In genomic region chr20:51563597-51564332, GRCh38 we compare ENCODE assay signal across 8 cellular contexts. TPM values are rescaled to one million over a fixed set of nuclear protein-coding genes. Genes with fewer than 3 reads are reported as not detected.
DNase-seq lines count a peak whose midpoint lies in the region; ATAC-seq and TF ChIP-seq lines count a peak whose summit lies in the region.

No MANE protein-coding gene starts in this region.

- H3K9me3 ChIP-seq in neuronal stem cell (replicated peaks in 1 of 2; ENCODE audit: control insufficient read depth in 2 of 2, insufficient read depth in 1 of 2, low read depth in 1 of 2, low read length in 2 of 2) (no peaks in the 10 kb centered on the region), spleen (peaks cover 0 to 8% (median 0%) of the 10 kb centered on the region in 8 donors)

- H3K79me1 ChIP-seq in neuronal stem cell (ENCODE audit: low read depth, low read length), result no peaks in the 10 kb centered on the region

- H3K4me2 ChIP-seq in neuronal stem cell (ENCODE audit: insufficient read depth, low read length, poor library complexity, severe bottlenecking), result peak overlapping the region; percentile 35

- H3K4me3 ChIP-seq in neuronal stem cell (ENCODE audit: low read length in 2 of 2) (no peak overlapping the region), spleen (peak overlapping the region in 1 of 8 donors; percentile 54)

- H3K27me3 ChIP-seq in foreskin keratinocyte (peaks cover 89% of the 10 kb centered on the region), neuronal stem cell (ENCODE audit: control insufficient read depth in 3 of 3, insufficient read depth in 3 of 3, low read depth in 1 of 3, low read length in 3 of 3) (peaks cover 0 to 53% (median 27%) of the 10 kb centered on the region in 3 experiments), spleen (replicated peaks in 1 of 7) (peaks cover 0 to 70% (median 36%) of the 10 kb centered on the region in 7 donors)

- no peaks in the 10 kb centered on the region for H3K36me3 ChIP-seq in neuronal stem cell (replicated peaks in 1 of 2; ENCODE audit: control insufficient read depth in 2 of 2, insufficient read depth in 2 of 2, low read length in 2 of 2)
- no peaks in the 10 kb centered on the region for H3K36me3 ChIP-seq in spleen

- peak; percentile 73 for ATAC-seq in foreskin keratinocyte
- ATAC-seq in GM19463 (IDR thresholded peaks at IDR 0.05; ENCODE audit: unreplicated experiment), result no peak

- TF ChIP-seq CTCF in VCaP (conservative IDR thresholded peaks at IDR 0.05) (no peak), foreskin keratinocyte (conservative IDR thresholded peaks at IDR 0.05) (no peak), spleen (IDR thresholded peaks at IDR 0.05 in 8 of 11, conservative IDR thresholded peaks at IDR 0.05 in 3 of 11) (no peak)

- DNase-seq in ACHN (peak; percentile 60), HEK293T (ENCODE audit: extremely low spot score) (peak; percentile 59), foreskin keratinocyte (peak in 1 of 2 donors; percentile 42), neuronal stem cell (ENCODE audit: low spot score) (no peak), spleen (no peak), NCI-H1105 (lab: John Stamatoyannopoulos, UW) (no peak)

- H3K14ac ChIP-seq in neuronal stem cell (ENCODE audit: low read length), result no peak overlapping the region

- H2BK12ac ChIP-seq in neuronal stem cell (ENCODE audit: low read length), result no peak overlapping the region

- in situ Hi-C loops in ACHN (cut with HindIII; ENCODE audit: low pct_ligation_motif_present, low pct_unique_long_range_greater_than_20kb, low sequenced_read_pairs), result no loop called here

- TF ChIP-seq POLR2A in spleen (IDR thresholded peaks at IDR 0.05), result no peak

- no CpG with 5 or more reads among the region's 15 CpGs for WGBS in neuronal stem cell (ENCODE audit: extremely low coverage in 2 of 2, insufficient read length in 2 of 2, insufficient replicate concordance in 1 of 2), 2 donors
- WGBS in spleen, 5 donors, result 38 to 54% (median 50%) methylated on average over 13 to 15 of the region's 15 CpGs

- peak overlapping the region; percentile 53 for H2AFZ ChIP-seq in neuronal stem cell (ENCODE audit: low read length)

- no peak overlapping the region for H2BK5ac ChIP-seq in neuronal stem cell (ENCODE audit: low read length)

- peaks cover 2% of the 10 kb centered on the region for H3K4me1 ChIP-seq in foreskin keratinocyte
- H3K4me1 ChIP-seq in neuronal stem cell (ENCODE audit: control insufficient read depth in 2 of 2, insufficient read depth in 1 of 2, low read depth in 1 of 2, low read length in 2 of 2), result peaks cover 7 to 23% of the 10 kb centered on the region in 2 donors
- peaks cover 13 to 42% (median 32%) of the 10 kb centered on the region in 6 donors for H3K4me1 ChIP-seq in spleen

- H3K27ac ChIP-seq in VCaP, result peak overlapping the region; percentile 53; the same call in 1 of the 2 replicates
- H3K27ac ChIP-seq in foreskin keratinocyte, result no peak overlapping the region
- H3K27ac ChIP-seq in neuronal stem cell (replicated peaks; ENCODE audit: low read length), result no peak overlapping the region
- peak overlapping the region in 4 of 8 donors; percentile 45 to 92 (median 70) for H3K27ac ChIP-seq in spleen

- no peak overlapping the region for H3K4ac ChIP-seq in neuronal stem cell (ENCODE audit: low read length)

- POLR2A ChIA-PET in HEK293T (lab: Yijun Ruan, JAX), result interaction anchor here (0.7 kb wide), 1 partner anchor 129 kb away, joined by 3 read pairs; no protein-coding TSS in a partner anchor

- H4K91ac ChIP-seq in neuronal stem cell (ENCODE audit: low read depth, low read length, poor library complexity), result no peak overlapping the region

- no peak overlapping the region for H2BK120ac ChIP-seq in neuronal stem cell (ENCODE audit: low read depth, low read length)

- intact Hi-C loops in spleen (cut with DNase I; ENCODE audit: low total_unique reads), result no loop called here

- no peak overlapping the region for H4K8ac ChIP-seq in neuronal stem cell (ENCODE audit: low read depth, low read length)

- no peak overlapping the region for H2BK15ac ChIP-seq in neuronal stem cell (ENCODE audit: low read length)

- no peak overlapping the region for H3K23ac ChIP-seq in neuronal stem cell (ENCODE audit: low read depth, low read length, poor library complexity)

- no peak overlapping the region for H2AK5ac ChIP-seq in neuronal stem cell (ENCODE audit: low read depth, low read length)

- CTCF ChIA-PET in HEK293T (lab: Yijun Ruan, JAX), result interaction anchor here (1.3 kb wide), 1 partner anchor 32 kb away, joined by 3 read pairs; no protein-coding TSS in a partner anchor

- no peak overlapping the region for H3K9ac ChIP-seq in neuronal stem cell (ENCODE audit: low read depth, low read length, poor library complexity)

- H3K18ac ChIP-seq in neuronal stem cell (ENCODE audit: low read length), result peak overlapping the region; percentile 24

TF ChIP-seq in HEK293T, 16 proteins besides CTCF, POLR2A, EP300 and RAD21:
- no peak for TF ChIP-seq FOXK2 (IDR thresholded peaks at IDR 0.05)
- TF ChIP-seq ZNF384 (IDR thresholded peaks at IDR 0.05), result no peak
- no peak for TF ChIP-seq CTBP1 (IDR thresholded peaks at IDR 0.05; ENCODE audit: borderline replicate concordance)
- no peak for TF ChIP-seq L3MBTL2 (conservative IDR thresholded peaks at IDR 0.05)
- no peak for TF ChIP-seq NFRKB (IDR thresholded peaks at IDR 0.05)
- TF ChIP-seq LEF1 (IDR thresholded peaks at IDR 0.05; ENCODE audit: borderline replicate concordance), result no peak
- no peak for TF ChIP-seq FOXA1 (IDR thresholded peaks at IDR 0.05)
- TF ChIP-seq HDGF (IDR thresholded peaks at IDR 0.05; ENCODE audit: borderline replicate concordance), result no peak
- no peak for TF ChIP-seq PKNOX1 (IDR thresholded peaks at IDR 0.05)
- TF ChIP-seq ELF4 (IDR thresholded peaks at IDR 0.05), result no peak
- no peak for TF ChIP-seq ARNT (IDR thresholded peaks at IDR 0.05)
- no peak for TF ChIP-seq TARDBP (IDR thresholded peaks at IDR 0.05)
- no peak for TF ChIP-seq SP1 (IDR thresholded peaks at IDR 0.05)
TF ChIP-seq in HEK293T: peak in this region for 0.

RNA-seq across cellular contexts. Expression of gene NFATC2, which starts 21.2 kb away (rescaled TPM):
- under 0.01 TPM in 1 of 2 replicates, not detected in the other for total RNA-seq in foreskin keratinocyte
- polyA plus RNA-seq in foreskin keratinocyte, result under 0.01 TPM in 1 of 2 replicates, not detected in the other
- polyA plus RNA-seq in neuronal stem cell (2013, experiment 1 of 2), result 0.67 TPM
- polyA plus RNA-seq in neuronal stem cell (2013, experiment 2 of 2), result 0.76 TPM
- 10 to 100 TPM; 28.0 to 42.9 (median 38.7) TPM for total RNA-seq in spleen
- polyA plus RNA-seq in spleen, result 1 to 10 TPM; 6.5 to 9.1 (median 6.8) TPM

Comparison
In these comparisons a context has a peak if more than half of its experiments do, and no peak if none do; other contexts are left out.
1. DNase-seq: peak in ACHN (single experiment) and HEK293T (single experiment); none in neuronal stem cell (single experiment), spleen (single experiment) and NCI-H1105 (single experiment).
2. RNA of gene NFATC2, which starts 21.2 kb away (total RNA-seq): 28.0 to 42.9 TPM in spleen; under 0.01 TPM in foreskin keratinocyte; every median in the first group is over 10 times any median in the second.